ENCODE assay signal across 10 cellular contexts in the genomic region with DNA sequence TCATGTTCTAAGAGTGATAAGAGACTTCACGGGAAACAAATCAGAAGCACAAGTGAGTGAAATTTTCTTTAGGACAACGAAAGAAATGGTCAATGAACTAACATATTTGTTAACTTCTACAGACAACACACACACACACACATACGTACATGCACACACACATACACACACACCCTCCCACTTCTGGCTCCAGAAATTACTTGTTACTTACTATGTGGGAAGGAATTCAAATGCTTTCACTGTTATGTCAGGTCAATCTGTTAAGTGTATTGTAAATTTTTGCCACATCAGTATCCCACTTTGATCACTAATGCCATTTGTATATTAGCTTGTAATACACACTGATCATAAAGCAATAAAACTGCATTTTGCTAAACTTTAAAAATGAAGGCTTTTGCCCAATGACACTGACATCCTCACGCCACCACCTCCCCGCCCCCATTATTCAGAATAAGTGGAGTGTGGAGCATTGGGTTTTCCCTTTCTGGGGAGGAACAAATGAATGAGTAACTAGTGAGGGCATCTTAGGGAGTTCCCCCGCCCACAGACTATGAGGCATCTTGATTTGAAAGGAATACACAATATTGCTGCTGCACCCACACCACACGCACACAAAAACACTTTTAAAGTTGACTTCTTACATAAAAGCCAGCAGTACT.
DNase-seq lines count a peak whose midpoint lies in the region; FAIRE-seq and TF ChIP-seq lines count a peak whose summit lies in the region.
"Had no signal": no experiment of that assay in that cellular context is flagged by ENCODE, and none has a peak within 500 bp of the region (broad histone marks: within the 10 kb centered on the region; RNA-seq: fewer than 3 reads in every experiment).

No MANE protein-coding gene starts in this region.

- no peak for TF ChIP-seq CTCF in kidney (IDR thresholded peaks at IDR 0.05; ENCODE audit: borderline replicate concordance, extremely low read depth, insufficient read depth)

- no peak overlapping the region for H3K9ac ChIP-seq in kidney (ENCODE audit: low read length in 2 of 2)

- no peak overlapping the region for H3K27ac ChIP-seq in kidney (ENCODE audit: low read depth in 2 of 2, low read length in 2 of 2)

- H3K4me1 ChIP-seq in kidney (ENCODE audit: control insufficient read depth in 1 of 2, insufficient read depth in 1 of 2, low read depth in 1 of 2, low read length in 2 of 2): peaks cover 6 to 15% of the 10 kb centered on the region in 2 donors

- DNase-seq in NK-92 treated with Interleukin-12 subunit alpha and Interleukin-12 subunit beta, amount 100 ng/mL, for 24 hours (lab: John Stamatoyannopoulos, UW): peak; percentile 56
- DNase-seq in NK-92 (lab: John Stamatoyannopoulos, UW; ENCODE audit: unreplicated experiment) (no peak), RPMI7951 (ENCODE audit: low read depth) (peak; percentile 80), NAMALWA (ENCODE audit: low spot score) (no peak), SHP77 (lab: John Stamatoyannopoulos, UW) (no peak), kidney (no peak)
- peak; percentile 87 for DNase-seq in activated naive CD8-positive, alpha-beta T cell treated with anti-CD3 and anti-CD28 coated beads, Interleukin-2, amount 50 U/mL, for 16 hours (ENCODE audit: low read depth, low spot score)
- DNase-seq in stimulated activated CD4-positive, alpha-beta T cell treated with anti-CD3 and anti-CD28 coated beads, Interleukin-1b, Interleukin-23, amount 100 ng/mL, for 1 hour (ENCODE audit: low read depth in 2 of 2): peak; percentile 29 to 80

- FAIRE-seq in kidney (lab: Jason Lieb, UNC): no peak
- FAIRE-seq: A204.1, TTC549 had no signal

- H3K9me3 ChIP-seq in kidney (ENCODE audit: control insufficient read depth in 1 of 2, low read length in 2 of 2): no peaks in the 10 kb centered on the region

- intact Hi-C loops in kidney (cut with DNase I): no loop called here

- no peak overlapping the region for H3K4me3 ChIP-seq in kidney (ENCODE audit: low read length in 2 of 2)

- no peaks in the 10 kb centered on the region for H3K36me3 ChIP-seq in kidney (ENCODE audit: control insufficient read depth in 1 of 2, insufficient read depth in 2 of 2, low read length in 2 of 2)

Comparison
In these comparisons a context has a peak if more than half of its experiments do, and no peak if none do; other contexts are left out.
1. DNase-seq: peak in NK-92 treated with Interleukin-12 subunit alpha and Interleukin-12 subunit beta, amount 100 ng/mL, for 24 hours (single experiment), RPMI7951 (single experiment), activated naive CD8-positive, alpha-beta T cell treated with anti-CD3 and anti-CD28 coated beads, Interleukin-2, amount 50 U/mL, for 16 hours (single experiment) and stimulated activated CD4-positive, alpha-beta T cell treated with anti-CD3 and anti-CD28 coated beads, Interleukin-1b, Interleukin-23, amount 100 ng/mL, for 1 hour (2 of 2); none in NK-92 (single experiment), NAMALWA (single experiment), SHP77 (0 of 2) and kidney (single experiment).